In the genomic region with DNA sequence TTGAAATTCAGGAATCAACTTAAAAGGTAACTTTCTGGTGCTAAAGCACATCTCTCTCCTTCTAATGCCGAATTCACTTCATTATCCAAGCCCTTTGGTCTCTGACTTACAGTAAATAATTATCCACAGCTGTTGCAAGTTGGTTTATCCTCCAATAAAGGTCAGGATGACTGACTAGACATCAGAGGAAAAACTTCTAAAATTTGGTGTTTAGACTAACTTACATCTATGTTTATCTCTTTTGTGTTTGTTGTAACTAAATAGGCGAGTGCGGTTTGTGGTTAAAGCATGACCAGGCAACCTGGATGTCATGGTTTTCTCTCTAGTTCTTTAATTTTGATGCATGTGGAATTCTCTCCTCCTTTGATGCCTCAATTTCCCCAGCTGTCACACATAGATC, we compare ENCODE assay signal across 1 cellular context.
TF ChIP-seq lines count a peak whose summit lies in the region.

No MANE protein-coding gene starts in this region.

TF ChIP-seq in IMR-90, 13 proteins besides CTCF, POLR2A, EP300 and RAD21 (continued from another document):
- TF ChIP-seq, protein P1, sequence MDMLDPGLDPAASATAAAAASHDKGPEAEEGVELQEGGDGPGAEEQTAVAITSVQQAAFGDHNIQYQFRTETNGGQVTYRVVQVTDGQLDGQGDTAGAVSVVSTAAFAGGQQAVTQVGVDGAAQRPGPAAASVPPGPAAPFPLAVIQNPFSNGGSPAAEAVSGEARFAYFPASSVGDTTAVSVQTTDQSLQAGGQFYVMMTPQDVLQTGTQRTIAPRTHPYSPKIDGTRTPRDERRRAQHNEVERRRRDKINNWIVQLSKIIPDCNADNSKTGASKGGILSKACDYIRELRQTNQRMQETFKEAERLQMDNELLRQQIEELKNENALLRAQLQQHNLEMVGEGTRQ (IDR thresholded peaks at IDR 0.05; ENCODE audit: low read depth, low read length): no peak
- TF ChIP-seq RFX5 (IDR thresholded peaks at IDR 0.05; ENCODE audit: low read depth, low read length): no peak
- TF ChIP-seq SMC3 (IDR thresholded peaks at IDR 0.05; ENCODE audit: low read depth, low read length): no peak
- TF ChIP-seq, protein P2, sequence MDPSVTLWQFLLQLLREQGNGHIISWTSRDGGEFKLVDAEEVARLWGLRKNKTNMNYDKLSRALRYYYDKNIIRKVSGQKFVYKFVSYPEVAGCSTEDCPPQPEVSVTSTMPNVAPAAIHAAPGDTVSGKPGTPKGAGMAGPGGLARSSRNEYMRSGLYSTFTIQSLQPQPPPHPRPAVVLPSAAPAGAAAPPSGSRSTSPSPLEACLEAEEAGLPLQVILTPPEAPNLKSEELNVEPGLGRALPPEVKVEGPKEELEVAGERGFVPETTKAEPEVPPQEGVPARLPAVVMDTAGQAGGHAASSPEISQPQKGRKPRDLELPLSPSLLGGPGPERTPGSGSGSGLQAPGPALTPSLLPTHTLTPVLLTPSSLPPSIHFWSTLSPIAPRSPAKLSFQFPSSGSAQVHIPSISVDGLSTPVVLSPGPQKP (IDR thresholded peaks at IDR 0.05; ENCODE audit: borderline replicate concordance, low read depth, low read length): no peak
- no peak for TF ChIP-seq MAZ (IDR thresholded peaks at IDR 0.05; ENCODE audit: borderline replicate concordance, low read depth, low read length)
